16 cellular contexts compared by ENCODE assay signal in the genomic region with DNA sequence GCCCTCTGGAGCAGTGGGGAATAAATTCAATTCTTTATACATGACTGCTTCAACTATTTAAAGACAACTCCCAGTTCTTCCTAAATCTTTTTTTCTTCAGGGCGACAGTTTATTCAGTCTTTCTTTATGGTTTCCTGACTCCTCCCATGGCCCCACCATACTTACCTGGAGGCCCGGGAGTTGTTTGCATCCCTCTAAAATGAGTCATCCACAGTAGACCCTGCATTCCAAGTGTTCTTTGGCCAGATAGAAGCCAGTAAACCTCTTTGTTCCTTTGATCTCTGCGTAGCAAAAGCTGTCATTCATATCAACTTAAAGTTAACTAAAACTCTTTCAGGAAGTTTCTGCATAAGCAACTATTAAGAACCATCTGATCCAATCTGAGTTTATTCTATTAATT.
DNase-seq lines count a peak whose midpoint lies in the region; ATAC-seq, FAIRE-seq and TF ChIP-seq lines count a peak whose summit lies in the region.
"Had no signal": no experiment of that assay in that cellular context is flagged by ENCODE, and none has a peak within 500 bp of the region (broad histone marks: within the 10 kb centered on the region; RNA-seq: fewer than 3 reads in every experiment).

No MANE protein-coding gene starts in this region.

- no peak overlapping the region for H3K4me3 ChIP-seq in mucosa of descending colon
- H3K4me3 ChIP-seq: SJSA1 had no signal

- ATAC-seq in foreskin keratinocyte (peak; percentile 84), mucosa of descending colon (peak; percentile 92), GM19452 (IDR thresholded peaks at IDR 0.05; ENCODE audit: unreplicated experiment) (no peak), GM21528 (IDR thresholded peaks at IDR 0.05; ENCODE audit: low FRiP score, unreplicated experiment) (no peak)
- ATAC-seq: activated CD4-positive, alpha-beta T cell treated with anti-CD3 and anti-CD28 coated beads for 36 hours had no signal

- no peaks in the 10 kb centered on the region for H3K27me3 ChIP-seq in foreskin keratinocyte
- H3K27me3 ChIP-seq: SJSA1 had no signal

- no peak for TF ChIP-seq POLR2A in GM12892 (IDR thresholded peaks at IDR 0.05; ENCODE audit: low read depth, low read length)

- in situ Hi-C loops in Caki2 (cut with HindIII; ENCODE audit: low pct_unique_long_range_greater_than_20kb, low sequenced_read_pairs) = no loop called here

- no peak for FAIRE-seq in GM12892 (lab: Jason Lieb, UNC)

- H3K36me3 ChIP-seq in mucosa of descending colon (ENCODE audit: low read depth) = no peaks in the 10 kb centered on the region
- H3K36me3 ChIP-seq: SJSA1 had no signal

- no peaks in the 10 kb centered on the region for H3K9me3 ChIP-seq in mucosa of descending colon
- H3K9me3 ChIP-seq: SJSA1 had no signal

- H3K27ac ChIP-seq in foreskin keratinocyte = no peak overlapping the region
- H3K27ac ChIP-seq: KMS-11, SJSA1 had no signal

- no peak for TF ChIP-seq CTCF in foreskin keratinocyte (conservative IDR thresholded peaks at IDR 0.05)
- TF ChIP-seq CTCF in mucosa of descending colon (IDR thresholded peaks at IDR 0.05) = no peak

- DNase-seq in Caki2 (ENCODE audit: low read depth) (peak; percentile 55), NCI-H226 (peak; percentile 80), foreskin keratinocyte (peak; percentile 19 to 73), mucosa of descending colon (peak in 1 of 3 donors; percentile 16), UCSD-AML1 (lab: John Stamatoyannopoulos, UW; ENCODE audit: unreplicated experiment) (no peak), GM12892 (ENCODE audit: insufficient read length) (no peak)
- DNase-seq: activated CD4-positive, alpha-beta T cell treated with anti-CD3 and anti-CD28 coated beads for 36 hours; GDM1; NCI-H1417 treated with DMSO at 0.1 percent for 48 hours; NCI-H345; stimulated activated naive CD4-positive, alpha-beta T cell; T-helper 9 cell had no signal

- peaks cover 9% of the 10 kb centered on the region for H3K4me1 ChIP-seq in foreskin keratinocyte
- no peaks in the 10 kb centered on the region for H3K4me1 ChIP-seq in mucosa of descending colon (ENCODE audit: low read depth)
- H3K4me1 ChIP-seq: SJSA1 had no signal

- intact Hi-C loops in mucosa of descending colon (cut with DNase I, micrococcal nuclease) = no loop called here

Comparison
In these comparisons a context has a peak if more than half of its experiments do, and no peak if none do; other contexts are left out.
1. DNase-seq: peak in Caki2 (single experiment), NCI-H226 (single experiment) and foreskin keratinocyte (2 of 2); none in UCSD-AML1 (single experiment) and GM12892 (single experiment).
2. ATAC-seq: peak in foreskin keratinocyte (single experiment) and mucosa of descending colon (single experiment); none in GM19452 (single experiment) and GM21528 (single experiment).